Comparison of ENCODE assay signal across 9 cellular contexts in the genomic region with DNA sequence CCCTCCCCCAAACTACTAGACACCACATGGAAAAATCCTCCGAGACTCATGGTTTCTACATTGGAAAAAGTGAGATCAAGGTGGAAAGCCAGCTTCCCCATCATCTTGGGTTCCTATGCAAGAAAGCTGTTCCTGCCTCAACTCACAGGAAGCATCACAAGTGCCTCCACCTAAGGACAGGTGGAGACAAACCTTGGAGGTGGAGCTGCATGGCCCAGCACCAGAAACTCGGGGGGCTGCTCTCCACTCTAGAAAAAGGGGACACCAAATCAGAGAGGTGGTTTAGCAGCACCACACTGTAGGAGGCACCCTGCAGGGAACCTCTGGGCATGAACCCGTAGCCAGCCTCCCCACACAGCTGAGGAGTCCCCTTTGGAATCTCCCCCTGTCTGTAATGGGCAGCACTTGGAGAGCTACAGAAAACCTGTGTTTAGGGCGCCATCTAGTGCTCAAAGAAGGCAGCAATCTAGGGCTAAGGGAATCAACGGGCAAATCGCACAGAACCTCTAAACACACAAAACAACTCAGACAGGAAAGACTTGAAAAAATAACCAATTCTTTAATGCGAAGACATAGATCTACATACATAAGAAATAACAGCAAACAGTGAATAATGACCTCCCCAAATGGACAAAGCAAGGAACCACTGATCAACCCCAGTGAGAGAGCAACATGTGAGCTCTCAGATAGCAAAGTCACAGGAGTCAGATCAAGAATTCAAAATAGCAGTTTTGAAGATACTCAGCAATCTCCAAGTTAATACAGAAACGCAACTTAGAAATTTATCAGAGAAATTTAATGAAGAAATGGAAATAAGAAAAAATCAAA. TPM values are rescaled to one million over a fixed set of nuclear protein-coding genes. Genes with fewer than 3 reads are reported as not detected.
DNase-seq lines count a peak whose midpoint lies in the region; ATAC-seq, FAIRE-seq and TF ChIP-seq lines count a peak whose summit lies in the region.
"Had no signal": no experiment of that assay in that cellular context is flagged by ENCODE, and none has a peak within 500 bp of the region (broad histone marks: within the 10 kb centered on the region; RNA-seq: fewer than 3 reads in every experiment).

No MANE protein-coding gene starts in this region.

- no peak overlapping the region for H3K4me3 Mint-ChIP-seq in WTC11

- no peak overlapping the region for H3K27ac Mint-ChIP-seq in WTC11

- ATAC-seq in WTC11: peak; percentile 95
- ATAC-seq in HG03039 (IDR thresholded peaks at IDR 0.05; ENCODE audit: unreplicated experiment): no peak

- no peak overlapping the region for H2AFZ ChIP-seq in mammary epithelial cell (ENCODE audit: low read depth, low read length)

- peaks cover 5% of the 10 kb centered on the region; the same call in 1 of the 2 replicates for H3K4me1 Mint-ChIP-seq in WTC11

- no peaks in the 10 kb centered on the region for H3K27me3 Mint-ChIP-seq in WTC11 (ENCODE audit: low read depth)

- H3K27ac ChIP-seq in HEK293 (ENCODE audit: extremely low read depth, low read depth, low read length) (no peak overlapping the region), mammary epithelial cell (ENCODE audit: insufficient read depth, low read depth, low read length) (no peak overlapping the region), kidney (ENCODE audit: low read depth in 2 of 2, low read length in 2 of 2) (no peak overlapping the region)

- 25% methylated on average over 8 of the region's 8 CpGs for whole genome bisulfite sequencing in mammary epithelial cell (ENCODE audit: low coverage, missing lambda C conversion rate)

- H3K79me2 ChIP-seq in mammary epithelial cell (ENCODE audit: insufficient read depth, low read length): no peaks in the 10 kb centered on the region

- peak; percentile 70 for DNase-seq in GM03348 (ENCODE audit: low spot score)
- DNase-seq in NCI-H187 (lab: John Stamatoyannopoulos, UW): peak; percentile 7 to 9
- DNase-seq in WTC11 (ENCODE audit: low spot score): peak; percentile 63
- peak; percentile 55 for DNase-seq in mammary epithelial cell
- no peak for DNase-seq in kidney
- peak; percentile 41 for DNase-seq in stimulated activated CD4-positive, alpha-beta T cell treated with anti-CD3 and anti-CD28 coated beads, Interleukin-4, amount 100 ng/mL, for 1 hour

- H3K4me3 ChIP-seq in HEK293 (ENCODE audit: low read depth, low read length) (no peak overlapping the region), mammary epithelial cell (replicated peaks in 1 of 3; ENCODE audit: insufficient read depth in 1 of 3, low read depth in 2 of 3, low read length in 3 of 3) (no peak overlapping the region), kidney (ENCODE audit: low read length in 2 of 2) (no peak overlapping the region)

- H3K4me1 ChIP-seq in HEK293 (ENCODE audit: control insufficient read depth, insufficient read depth, low read length) (no peaks in the 10 kb centered on the region), mammary epithelial cell (ENCODE audit: insufficient read depth, low read length) (no peaks in the 10 kb centered on the region), kidney (ENCODE audit: control insufficient read depth in 1 of 2, insufficient read depth in 1 of 2, low read depth in 1 of 2, low read length in 2 of 2) (no peaks in the 10 kb centered on the region)

- intact Hi-C loops in mammary epithelial cell (cut with micrococcal nuclease): loop anchor here (1.0 kb wide), 1 partner anchor 232 kb away; no protein-coding TSS in a partner anchor
- intact Hi-C loops in kidney (cut with DNase I): no loop called here

- POLR2A ChIA-PET in HEK293 (lab: Yijun Ruan, JAX): no interaction called here
- POLR2A ChIA-PET in WTC11 (lab: Charles Lee): interaction anchor here (0.8 kb wide), 1 partner anchor 214 kb away, joined by 3 read pairs; no protein-coding TSS in a partner anchor

- TF ChIP-seq CTCF in HEK293 (tag by site-specific recombination; IDR thresholded peaks at IDR 0.05): peak; percentile 51
- TF ChIP-seq CTCF in WTC11 (IDR thresholded peaks at IDR 0.05): peak; percentile 38; the same call in 1 of the 2 replicates
- TF ChIP-seq CTCF in mammary epithelial cell (conservative IDR thresholded peaks at IDR 0.05 in 1 of 2, IDR thresholded peaks at IDR 0.05 in 1 of 2; ENCODE audit: extremely low read depth in 1 of 2, insufficient read depth in 1 of 2, low read depth in 1 of 2, low read length in 2 of 2): peak; percentile 94
- TF ChIP-seq CTCF in kidney (IDR thresholded peaks at IDR 0.05; ENCODE audit: borderline replicate concordance, extremely low read depth, insufficient read depth): peak; percentile 48

- no peaks in the 10 kb centered on the region for H3K27me3 ChIP-seq in mammary epithelial cell (ENCODE audit: insufficient read depth, low read length)

- in situ Hi-C loops in mammary epithelial cell (cut with MboI; ENCODE audit: low sequenced_read_pairs in 2 of 2): loop anchor here (25.0 kb wide), 2 partner anchors 101 to 201 kb away; partner anchors contain the start of gene RHOXF1 (in 1 of the 2)

- H3K36me3 ChIP-seq in HEK293 (ENCODE audit: control insufficient read depth in 2 of 2, insufficient read depth in 1 of 2, low read length in 2 of 2): no peaks in the 10 kb centered on the region; a peak in 1 of 3 replicates
- no peaks in the 10 kb centered on the region for H3K36me3 ChIP-seq in mammary epithelial cell (ENCODE audit: insufficient read depth, low read length)
- no peaks in the 10 kb centered on the region for H3K36me3 ChIP-seq in kidney (ENCODE audit: control insufficient read depth in 1 of 2, insufficient read depth in 2 of 2, low read length in 2 of 2)

- no TSS peak for BruUV-seq in mammary epithelial cell (replicated peaks; lab: Mats Ljungman, UMichigan)

- no peaks in the 10 kb centered on the region for H3K9me3 Mint-ChIP-seq in WTC11

- FAIRE-seq in kidney (lab: Jason Lieb, UNC): peak; percentile 68

- H3K4me2 ChIP-seq in mammary epithelial cell (ENCODE audit: insufficient read depth, low read depth, low read length): no peak overlapping the region

- H4K20me1 ChIP-seq in mammary epithelial cell (ENCODE audit: insufficient read depth, low read length): no peaks in the 10 kb centered on the region

- H3K36me3 Mint-ChIP-seq in WTC11: no peaks in the 10 kb centered on the region

- no peak overlapping the region for H3K9ac ChIP-seq in mammary epithelial cell (ENCODE audit: insufficient read depth, low read length)
- H3K9ac ChIP-seq in kidney (ENCODE audit: low read length in 2 of 2): no peak overlapping the region

- H3K9me3 ChIP-seq in HEK293 (ENCODE audit: control insufficient read depth, insufficient read depth, low read depth, low read length) (no peaks in the 10 kb centered on the region; the same call in none of the 2 replicates), mammary epithelial cell (replicated peaks; ENCODE audit: insufficient read depth, low read length) (no peaks in the 10 kb centered on the region), kidney (ENCODE audit: control insufficient read depth in 1 of 2, low read length in 2 of 2) (no peaks in the 10 kb centered on the region)

- dilution Hi-C loops in mammary epithelial cell (cut with HindIII; ENCODE audit: low sequenced_read_pairs): no loop called here

- CTCF ChIA-PET in HEK293 (lab: Yijun Ruan, JAX): interaction anchor here (0.6 to 2.9 kb wide), 39 partner anchors 9 to 1331 kb away, joined by 3 to 41 read pairs (median 4); partner anchors contain the start of gene ZBTB33
- CTCF ChIA-PET in WTC11 (lab: Charles Lee): interaction anchor here (0.6 to 2.0 kb wide), 31 partner anchors 9 to 325 kb away, joined by 3 to 16 read pairs (median 5); partner anchors contain the start of genes LAMP2, TMEM255A and ZBTB33
- CTCF ChIA-PET in mammary epithelial cell (lab: Charles Lee; ENCODE audit: low non-redundant PET): interaction anchor here (0.7 to 0.8 kb wide), 2 partner anchors 12 to 15 kb away, joined by 4 to 9 read pairs; no protein-coding TSS in a partner anchor

TF ChIP-seq in HEK293, 187 proteins besides CTCF, POLR2A, EP300 and RAD21 (continues in another document):
- TF ChIP-seq ZNF76 (tag by site-specific recombination; IDR thresholded peaks at IDR 0.05; ENCODE audit: borderline replicate concordance, low read depth) (no peak), ZNF548 (tag by site-specific recombination; IDR thresholded peaks at IDR 0.05) (no peak), GLIS2 (tag by site-specific recombination; IDR thresholded peaks at IDR 0.05) (no peak), ZBTB48 (tag by site-specific recombination; IDR thresholded peaks at IDR 0.05) (no peak), ZNF670 (tag by site-specific recombination; IDR thresholded peaks at IDR 0.05; ENCODE audit: low read depth) (no peak), SCRT2 (tag by site-specific recombination; IDR thresholded peaks at IDR 0.05) (peak; percentile 68; the same call in 1 of the 2 replicates), ZNF596 (tag by site-specific recombination; IDR thresholded peaks at IDR 0.05) (no peak), ZNF341 (tag by site-specific recombination; IDR thresholded peaks at IDR 0.05; ENCODE audit: low read depth) (no peak)

TF ChIP-seq in WTC11, 78 proteins besides CTCF, POLR2A, EP300 and RAD21:
- TF ChIP-seq FOXP4 (CRISPR knock-in tag; IDR thresholded peaks at IDR 0.05) (no peak), NFYB (CRISPR knock-in tag; conservative IDR thresholded peaks at IDR 0.05; ENCODE audit: low read depth) (no peak)

RNA-seq across cellular contexts. Expression of gene ZBTB33, which starts 37.0 kb away (rescaled TPM):
- total RNA-seq in WTC11 (2021): 12.3 to 16.2 TPM (median 12.5 TPM) in 3 replicates
- 10 to 100 TPM; 12.0 to 19.7 TPM for total RNA-seq in mammary epithelial cell
- polyA plus RNA-seq in mammary epithelial cell: 4.9 TPM
- polyA minus RNA-seq in mammary epithelial cell: 7.8 TPM
- 13.0 TPM for total RNA-seq in kidney
- polyA plus RNA-seq in kidney (ENCODE audit: insufficient read depth, low read depth, low replicate concordance): 4.4 TPM

RNA-seq across cellular contexts. Expression of gene RHOXF2, which starts 55.2 kb away (rescaled TPM):
- total RNA-seq in WTC11 (2021) (0.07 to 0.20 TPM in 2 of 3 replicates, not detected in the other), mammary epithelial cell (not detected), kidney (not detected)
- polyA plus RNA-seq in mammary epithelial cell (not detected), kidney (ENCODE audit: insufficient read depth, low read depth, low replicate concordance) (not detected)
- polyA minus RNA-seq in mammary epithelial cell: not detected
- total RNA-seq: lower leg skin had no signal

Comparison
In these comparisons a context has a peak if more than half of its experiments do, and no peak if none do; other contexts are left out.
1. CTCF ChIP-seq: peak in every context shown above with its lines; median percentile 94 in mammary epithelial cell; 51 in HEK293; 48 in kidney; 38 in WTC11.